19 cellular contexts compared by ENCODE assay signal in the genomic region with DNA sequence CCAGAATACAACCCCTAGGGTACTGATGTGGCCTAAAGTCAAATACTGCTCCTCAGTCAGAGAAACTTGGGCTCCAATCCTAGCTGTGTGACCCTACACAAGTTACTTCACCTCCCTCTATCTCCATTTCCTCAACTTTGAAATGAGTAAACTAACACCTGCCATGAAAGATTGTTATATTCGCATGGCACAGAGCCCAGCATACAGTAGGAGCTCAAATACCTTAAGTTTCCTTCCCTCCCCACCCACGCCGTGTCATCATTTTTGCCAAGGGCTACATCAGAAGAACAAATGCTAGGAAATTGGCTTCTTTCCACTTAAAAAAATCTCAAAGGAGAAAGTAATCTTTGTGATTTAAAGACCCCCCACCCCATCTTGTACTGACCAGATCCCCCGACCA. TPM values are rescaled to one million over a fixed set of nuclear protein-coding genes. Genes with fewer than 3 reads are reported as not detected.
A peak's percentile ranks its signal among the peaks of the same experiment; 100 is the strongest.
DNase-seq lines count a peak whose midpoint lies in the region; ATAC-seq, FAIRE-seq and TF ChIP-seq lines count a peak whose summit lies in the region.
"Had no signal": no experiment of that assay in that cellular context is flagged by ENCODE, and none has a peak within 500 bp of the region (broad histone marks: within the 10 kb centered on the region; RNA-seq: fewer than 3 reads in every experiment).

No MANE protein-coding gene starts in this region.

- WGBS in A549 (ENCODE audit: missing lambda C conversion rate) = 78% methylated on average over 4 of the region's 4 CpGs

- 0 out of 2 replicates have a peak, but pooled peaks cover 6% of the 10 kb centered on the region for H3K9me2 ChIP-seq in GM23338 (ENCODE audit: insufficient read depth)

- no peaks in the 10 kb centered on the region for H4K20me1 ChIP-seq in GM23338 (replicated peaks; ENCODE audit: insufficient read depth)

- DNase-seq in A549 (ENCODE audit: low read depth in 1 of 2, low spot score in 1 of 2) = no peak
- no peak for DNase-seq in GM23338 (ENCODE audit: low spot score)
- DNase-seq in dermis blood vessel endothelial cell = peak; percentile 42
- no peak for DNase-seq in nephron progenitor cell
- DNase-seq in NCI-H2081 (lab: John Stamatoyannopoulos, UW) = no peak
- DNase-seq in stimulated activated CD4-positive, alpha-beta T cell treated with anti-CD3 and anti-CD28 coated beads, Interleukin-4, amount 100 ng/mL, for 1 hour = no peak
- DNase-seq: COR-L47, HFFc6, MV-4-11, NCI-H1436, NCI-H2029, NCI-H2171 treated with DMSO at 0.1 percent for 48 hours, NCI-H446 treated with DMSO at 0.1 percent for 48 hours, NCI-H774 had no signal

- no peak overlapping the region for H3K27ac Mint-ChIP-seq in GM23338
- H3K27ac Mint-ChIP-seq in nephron progenitor cell = peak overlapping the region; percentile 29
- H3K27ac Mint-ChIP-seq: HFFc6 had no signal

- H3K27me3 Mint-ChIP-seq in GM23338 (ENCODE audit: insufficient read depth, low read depth, poor library complexity) (peaks cover 3% of the 10 kb centered on the region), nephron progenitor cell (ENCODE audit: low read depth, poor library complexity) (peaks cover 5% of the 10 kb centered on the region)

- CTCF ChIA-PET in A549 (lab: Yijun Ruan, JAX) = interaction anchor here (1.1 kb wide), 1 partner anchor 132 kb away, joined by 3 read pairs; no protein-coding TSS in a partner anchor

- H3K9me3 ChIP-seq in A549 = no peaks in the 10 kb centered on the region
- H3K9me3 ChIP-seq: SJSA1 had no signal

- H3K4me3 ChIP-seq in A549 (no peak overlapping the region), GM23338 (no peak overlapping the region)
- H3K4me3 ChIP-seq: SJSA1 had no signal

- peaks cover 14% of the 10 kb centered on the region for H3K4me1 Mint-ChIP-seq in GM23338
- H3K4me1 Mint-ChIP-seq in nephron progenitor cell = peaks cover 36% of the 10 kb centered on the region

- TF ChIP-seq CTCF in A549 (IDR thresholded peaks at IDR 0.05) = no peak
- no peak for TF ChIP-seq CTCF in GM23338 (conservative IDR thresholded peaks at IDR 0.05; ENCODE audit: low read depth in 2 of 2)
- no peak for TF ChIP-seq CTCF in nephron progenitor cell (IDR thresholded peaks at IDR 0.05)

- H3K4me1 ChIP-seq in A549 (no peaks in the 10 kb centered on the region), GM23338 (ENCODE audit: insufficient read depth) (peaks cover 10% of the 10 kb centered on the region; the same call in 1 of the 2 replicates)
- H3K4me1 ChIP-seq: SJSA1 had no signal

- H2AFZ ChIP-seq in GM23338 = peak overlapping the region; percentile 56

- ATAC-seq in A549 = no peak
- ATAC-seq in GM23338 = no peak
- ATAC-seq in HG02763 (IDR thresholded peaks at IDR 0.05; ENCODE audit: unreplicated experiment) = no peak

- no peak for TF ChIP-seq POLR2A in A549 (IDR thresholded peaks at IDR 0.05; ENCODE audit: low read length)

- no peak for FAIRE-seq in A549 (lab: Jason Lieb, UNC)
- FAIRE-seq: GM12892, H54 had no signal

- H3K4me2 ChIP-seq in A549 = no peak overlapping the region
- no peak overlapping the region for H3K4me2 ChIP-seq in GM23338

- no peaks in the 10 kb centered on the region for H3K36me3 ChIP-seq in GM23338 (ENCODE audit: insufficient read depth)
- H3K36me3 ChIP-seq: SJSA1 had no signal

- H3K4me3 Mint-ChIP-seq in GM23338 (no peak overlapping the region; the same call in 2 of the 3 replicates), nephron progenitor cell (no peak overlapping the region)
- H3K4me3 Mint-ChIP-seq: HFFc6, IgD-negative memory B cell had no signal

- no peaks in the 10 kb centered on the region for H3F3A ChIP-seq in GM23338 (replicated peaks; ENCODE audit: low read depth)

- POLR2A ChIA-PET in A549 (lab: Yijun Ruan, JAX) = no interaction called here

- no peaks in the 10 kb centered on the region for H3K27me3 ChIP-seq in GM23338 (ENCODE audit: insufficient read depth)
- H3K27me3 ChIP-seq: SJSA1 had no signal

- no peaks in the 10 kb centered on the region for H3K9me3 Mint-ChIP-seq in GM23338
- no peaks in the 10 kb centered on the region for H3K9me3 Mint-ChIP-seq in nephron progenitor cell
- H3K9me3 Mint-ChIP-seq: HFFc6 had no signal

- no peak overlapping the region for H3K27ac ChIP-seq in A549
- no peak overlapping the region for H3K27ac ChIP-seq in GM23338 (ENCODE audit: low read depth)
- H3K27ac ChIP-seq: SJSA1 had no signal

- no peak for TF ChIP-seq EP300 in A549 (IDR thresholded peaks at IDR 0.05)

- TF ChIP-seq RAD21 in A549 (conservative IDR thresholded peaks at IDR 0.05 in 1 of 2, IDR thresholded peaks at IDR 0.05 in 1 of 2) = no peak

- H3K79me2 ChIP-seq in GM23338 (replicated peaks; ENCODE audit: insufficient read depth) = no peaks in the 10 kb centered on the region

- H3K36me3 Mint-ChIP-seq in GM23338 (ENCODE audit: low read depth) (no peaks in the 10 kb centered on the region), nephron progenitor cell (ENCODE audit: low read depth) (no peaks in the 10 kb centered on the region)

TF ChIP-seq in A549, 52 proteins besides CTCF, POLR2A, EP300 and RAD21:
- TF ChIP-seq JUNB (IDR thresholded peaks at IDR 0.05) (no peak), RARB (CRISPR knock-in tag; IDR thresholded peaks at IDR 0.05) (no peak), MAFK (IDR thresholded peaks at IDR 0.05; ENCODE audit: partially characterized antibody) (peak; percentile 9)

TF ChIP-seq in GM23338, 12 proteins besides CTCF, POLR2A, EP300 and RAD21 (continues in another document):
- TF ChIP-seq ZNF114 (CRISPR knock-in tag; IDR thresholded peaks at IDR 0.05) (no peak), POLR2AphosphoS5 (IDR thresholded peaks at IDR 0.05; ENCODE audit: low read depth) (no peak), CREB1 (CRISPR knock-in tag; IDR thresholded peaks at IDR 0.05; ENCODE audit: low read depth) (no peak), JUNB (IDR thresholded peaks at IDR 0.05; ENCODE audit: unreplicated experiment) (no peak), STAT1 (IDR thresholded peaks at IDR 0.05; ENCODE audit: unreplicated experiment) (no peak), EZH2phosphoT487 (IDR thresholded peaks at IDR 0.05; ENCODE audit: unreplicated experiment) (no peak), NANOG (IDR thresholded peaks at IDR 0.05; ENCODE audit: borderline replicate concordance) (no peak), ETS1 (IDR thresholded peaks at IDR 0.05) (no peak), ZNF331 (CRISPR knock-in tag; IDR thresholded peaks at IDR 0.05; ENCODE audit: low read depth) (no peak)
- TF ChIP-seq, protein P1, sequence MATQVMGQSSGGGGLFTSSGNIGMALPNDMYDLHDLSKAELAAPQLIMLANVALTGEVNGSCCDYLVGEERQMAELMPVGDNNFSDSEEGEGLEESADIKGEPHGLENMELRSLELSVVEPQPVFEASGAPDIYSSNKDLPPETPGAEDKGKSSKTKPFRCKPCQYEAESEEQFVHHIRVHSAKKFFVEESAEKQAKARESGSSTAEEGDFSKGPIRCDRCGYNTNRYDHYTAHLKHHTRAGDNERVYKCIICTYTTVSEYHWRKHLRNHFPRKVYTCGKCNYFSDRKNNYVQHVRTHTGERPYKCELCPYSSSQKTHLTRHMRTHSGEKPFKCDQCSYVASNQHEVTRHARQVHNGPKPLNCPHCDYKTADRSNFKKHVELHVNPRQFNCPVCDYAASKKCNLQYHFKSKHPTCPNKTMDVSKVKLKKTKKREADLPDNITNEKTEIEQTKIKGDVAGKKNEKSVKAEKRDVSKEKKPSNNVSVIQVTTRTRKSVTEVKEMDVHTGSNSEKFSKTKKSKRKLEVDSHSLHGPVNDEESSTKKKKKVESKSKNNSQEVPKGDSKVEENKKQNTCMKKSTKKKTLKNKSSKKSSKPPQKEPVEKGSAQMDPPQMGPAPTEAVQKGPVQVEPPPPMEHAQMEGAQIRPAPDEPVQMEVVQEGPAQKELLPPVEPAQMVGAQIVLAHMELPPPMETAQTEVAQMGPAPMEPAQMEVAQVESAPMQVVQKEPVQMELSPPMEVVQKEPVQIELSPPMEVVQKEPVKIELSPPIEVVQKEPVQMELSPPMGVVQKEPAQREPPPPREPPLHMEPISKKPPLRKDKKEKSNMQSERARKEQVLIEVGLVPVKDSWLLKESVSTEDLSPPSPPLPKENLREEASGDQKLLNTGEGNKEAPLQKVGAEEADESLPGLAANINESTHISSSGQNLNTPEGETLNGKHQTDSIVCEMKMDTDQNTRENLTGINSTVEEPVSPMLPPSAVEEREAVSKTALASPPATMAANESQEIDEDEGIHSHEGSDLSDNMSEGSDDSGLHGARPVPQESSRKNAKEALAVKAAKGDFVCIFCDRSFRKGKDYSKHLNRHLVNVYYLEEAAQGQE (IDR thresholded peaks at IDR 0.05; ENCODE audit: unreplicated experiment) = no peak

RNA-seq across cellular contexts. Expression of gene ZNF362, which starts 22.2 kb away (rescaled TPM):
- 4.1 and 4.8 TPM in 2 replicates for polyA plus RNA-seq in A549 (2011; rRNA removed)
- 6.6 and 11.5 TPM in 2 replicates for polyA plus RNA-seq in A549 (2012; cell fraction: cytosol; rRNA removed)
- 14.1 and 24.8 TPM in 2 replicates for polyA plus RNA-seq in A549 (2012; cell fraction: nucleus; rRNA removed)
- polyA plus RNA-seq in A549 (2017; fragmentation: RNase III; extraction: RNeasy Plus Mini Kit Qiagen cat#74134 plus additional on column Dnase treatment) = 5.2 to 8.3 TPM (median 7.9 TPM) in 3 replicates
- polyA minus RNA-seq in A549 (2011; rRNA and poly(A)+ RNA removed) = 7.5 and 8.4 TPM in 2 replicates
- 10.0 and 11.0 TPM in 2 replicates for total RNA-seq in GM23338 (2014; rRNA removed; shearing (Covaris generic))
- 12.9 and 16.8 TPM in 2 replicates for polyA plus RNA-seq in GM23338 (2016; fragmentation: Nextera tagmentation; extraction: Ambion mirVana)
- total RNA-seq in dermis blood vessel endothelial cell = 3.2 and 10.2 TPM in 2 replicates

RNA-seq across cellular contexts. Expression of gene TRIM62, which starts 52.3 kb away (rescaled TPM):
- polyA plus RNA-seq in A549 (2011; rRNA removed) = 0.79 and 1.1 TPM in 2 replicates
- 0.94 and 1.5 TPM in 2 replicates for polyA plus RNA-seq in A549 (2012; cell fraction: cytosol; rRNA removed)
- polyA plus RNA-seq in A549 (2012; cell fraction: nucleus; rRNA removed) = 2.3 and 3.2 TPM in 2 replicates
- 1.1 to 1.6 TPM (median 1.5 TPM) in 3 replicates for polyA plus RNA-seq in A549 (2017; fragmentation: RNase III; extraction: RNeasy Plus Mini Kit Qiagen cat#74134 plus additional on column Dnase treatment)
- 0.78 and 0.83 TPM in 2 replicates for polyA minus RNA-seq in A549 (2011; rRNA and poly(A)+ RNA removed)
- 16.1 and 18.9 TPM in 2 replicates for total RNA-seq in GM23338 (2014; rRNA removed; shearing (Covaris generic))
- polyA plus RNA-seq in GM23338 (2016; fragmentation: Nextera tagmentation; extraction: Ambion mirVana) = 2.7 and 2.9 TPM in 2 replicates
- total RNA-seq in dermis blood vessel endothelial cell = 2.6 and 4.6 TPM in 2 replicates
